Comparison of ENCODE assay signal across 1 cellular context in genomic region chr17:19369107-19369778, GRCh38.
TF ChIP-seq lines count a peak whose summit lies in the region.

No MANE protein-coding gene starts in this region.

TF ChIP-seq in K562, 482 proteins besides CTCF, POLR2A, EP300 and RAD21:
- TF ChIP-seq SOX6 (IDR thresholded peaks at IDR 0.05) (no peak), ZNF140 (CRISPR knock-in tag; IDR thresholded peaks at IDR 0.05) (no peak), KDM4B (IDR thresholded peaks at IDR 0.05; ENCODE audit: borderline replicate concordance in 2 of 2, low read depth in 1 of 2) (no peak), FOXO4 (CRISPR knock-in tag; IDR thresholded peaks at IDR 0.05) (no peak), TBL1XR1 (IDR thresholded peaks at IDR 0.05; ENCODE audit: low read length in 2 of 2) (no peak), CBFA2T2 (conservative IDR thresholded peaks at IDR 0.05) (no peak), ZNF764 (CRISPR knock-in tag; IDR thresholded peaks at IDR 0.05; ENCODE audit: low read depth) (no peak), DEAF1 (CRISPR knock-in tag; IDR thresholded peaks at IDR 0.05) (no peak), SETDB1 (IDR thresholded peaks at IDR 0.05; ENCODE audit: low read length) (no peak), ETV5 (CRISPR knock-in tag; IDR thresholded peaks at IDR 0.05; ENCODE audit: low read depth) (no peak)
- TF ChIP-seq, protein P1, sequence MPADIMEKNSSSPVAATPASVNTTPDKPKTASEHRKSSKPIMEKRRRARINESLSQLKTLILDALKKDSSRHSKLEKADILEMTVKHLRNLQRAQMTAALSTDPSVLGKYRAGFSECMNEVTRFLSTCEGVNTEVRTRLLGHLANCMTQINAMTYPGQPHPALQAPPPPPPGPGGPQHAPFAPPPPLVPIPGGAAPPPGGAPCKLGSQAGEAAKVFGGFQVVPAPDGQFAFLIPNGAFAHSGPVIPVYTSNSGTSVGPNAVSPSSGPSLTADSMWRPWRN (IDR thresholded peaks at IDR 0.05; ENCODE audit: low read depth) = no peak
